ENCODE assay signal across 20 cellular contexts in the genomic region with DNA sequence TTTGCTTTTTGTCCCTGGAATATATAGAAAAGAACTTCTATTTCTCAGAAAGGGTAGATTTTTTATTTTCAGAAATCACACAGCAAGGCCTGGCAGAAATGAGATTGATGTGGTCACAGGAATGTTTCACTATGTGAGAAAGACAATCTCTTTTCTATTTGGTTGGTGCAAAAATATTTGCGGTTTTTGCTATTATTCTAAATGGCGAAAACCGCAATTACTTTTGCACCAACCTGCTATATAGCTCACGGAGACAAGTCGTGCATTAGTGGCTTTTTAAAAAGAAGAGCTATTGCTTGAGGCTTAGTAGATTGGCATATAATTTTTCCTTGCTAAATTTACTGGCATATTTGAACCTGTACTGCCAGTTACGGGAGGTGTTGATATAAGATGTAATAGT.
DNase-seq lines count a peak whose midpoint lies in the region; ATAC-seq and TF ChIP-seq lines count a peak whose summit lies in the region.
"Had no signal": no experiment of that assay in that cellular context is flagged by ENCODE, and none has a peak within 500 bp of the region (broad histone marks: within the 10 kb centered on the region; RNA-seq: fewer than 3 reads in every experiment).

No MANE protein-coding gene starts in this region.

- no peaks in the 10 kb centered on the region for H3K4me1 ChIP-seq in neural progenitor cell
- H3K4me1 ChIP-seq: A549, right atrium auricular region had no signal

- H3K9me3 Mint-ChIP-seq in activated CD4-positive, alpha-beta T cell treated with anti-CD3 and anti-CD28 coated beads for 36 hours (ENCODE audit: low read depth): no peaks in the 10 kb centered on the region
- H3K9me3 Mint-ChIP-seq in CD4-positive, alpha-beta T cell: no peaks in the 10 kb centered on the region
- H3K9me3 Mint-ChIP-seq in central memory CD8-positive, alpha-beta T cell: no peaks in the 10 kb centered on the region
- H3K9me3 Mint-ChIP-seq in neural progenitor cell: no peaks in the 10 kb centered on the region
- H3K9me3 Mint-ChIP-seq: HFFc6 had no signal

- intact Hi-C loops in activated CD4-positive, alpha-beta T cell treated with anti-CD3 and anti-CD28 coated beads for 36 hours (cut with DNase I, micrococcal nuclease): loop anchor here in 1 of 2 experiments (10.0 kb wide), 1 partner anchor 1132 kb away; the partner anchor contains the start of gene TAF9B
- intact Hi-C loops in CD4-positive, alpha-beta T cell (cut with DNase I, micrococcal nuclease): loop anchor here in 1 of 2 experiments (5.0 to 10.0 kb wide), 3 partner anchors 98 to 184 kb away; partner anchors contain the start of gene ITM2A

- H3K9ac ChIP-seq in neural progenitor cell: no peak overlapping the region
- H3K9ac ChIP-seq: BLaER1 had no signal

- H3K27ac Mint-ChIP-seq in activated CD4-positive, alpha-beta T cell treated with anti-CD3 and anti-CD28 coated beads for 36 hours: peak overlapping the region; percentile 55
- H3K27ac Mint-ChIP-seq in CD4-positive, alpha-beta T cell: peak overlapping the region; percentile 87
- H3K27ac Mint-ChIP-seq in T-helper 17 cell (peak overlapping the region; percentile 87), neural progenitor cell (no peak overlapping the region)
- H3K27ac Mint-ChIP-seq in central memory CD8-positive, alpha-beta T cell (ENCODE audit: low read depth): peak overlapping the region; percentile 80
- H3K27ac Mint-ChIP-seq: HFFc6 had no signal

- H3K4me3 ChIP-seq in neural progenitor cell: no peak overlapping the region
- H3K4me3 ChIP-seq: A549, BLaER1, lung, right atrium auricular region had no signal

- H3K36me3 Mint-ChIP-seq in activated CD4-positive, alpha-beta T cell treated with anti-CD3 and anti-CD28 coated beads for 36 hours (ENCODE audit: low read depth): no peaks in the 10 kb centered on the region
- no peaks in the 10 kb centered on the region for H3K36me3 Mint-ChIP-seq in CD4-positive, alpha-beta T cell (ENCODE audit: low read depth)
- H3K36me3 Mint-ChIP-seq in T-helper 17 cell (ENCODE audit: low read depth) (no peaks in the 10 kb centered on the region), neural progenitor cell (no peaks in the 10 kb centered on the region)
- H3K36me3 Mint-ChIP-seq in central memory CD8-positive, alpha-beta T cell (ENCODE audit: insufficient read depth): peaks cover 2% of the 10 kb centered on the region

- no peaks in the 10 kb centered on the region for H3K27me3 Mint-ChIP-seq in activated CD4-positive, alpha-beta T cell treated with anti-CD3 and anti-CD28 coated beads for 36 hours
- H3K27me3 Mint-ChIP-seq in CD4-positive, alpha-beta T cell: no peaks in the 10 kb centered on the region
- no peaks in the 10 kb centered on the region for H3K27me3 Mint-ChIP-seq in T-helper 17 cell
- no peaks in the 10 kb centered on the region for H3K27me3 Mint-ChIP-seq in central memory CD8-positive, alpha-beta T cell
- peaks cover 2% of the 10 kb centered on the region for H3K27me3 Mint-ChIP-seq in neural progenitor cell (ENCODE audit: insufficient read depth, low read depth)

- no peaks in the 10 kb centered on the region for H3K27me3 ChIP-seq in CD4-positive, alpha-beta T cell (ENCODE audit: control insufficient read depth, insufficient read depth, low read length)
- H3K27me3 ChIP-seq in neural progenitor cell: no peaks in the 10 kb centered on the region
- H3K27me3 ChIP-seq: right atrium auricular region had no signal

- CTCF ChIA-PET in activated CD4-positive, alpha-beta T cell treated with anti-CD3 and anti-CD28 coated beads for 36 hours (lab: Charles Lee): interaction anchor here (1.8 kb wide), 1 partner anchor 115 kb away, joined by 5 read pairs; no protein-coding TSS in a partner anchor
- CTCF ChIA-PET in CD4-positive, alpha-beta T cell (lab: Charles Lee): interaction anchor here (1.5 kb wide), 1 partner anchor 8 kb away, joined by 4 read pairs; no protein-coding TSS in a partner anchor

- DNase-seq in activated CD4-positive, alpha-beta T cell treated with anti-CD3 and anti-CD28 coated beads for 36 hours: no peak
- DNase-seq in activated CD4-positive, alpha-beta T cell treated with anti-CD3 and anti-CD28 coated beads for 1 hour: no peak
- DNase-seq in CD4-positive, alpha-beta T cell: no peak
- DNase-seq in T-helper 17 cell: no peak
- no peak for DNase-seq in central memory CD8-positive, alpha-beta T cell (ENCODE audit: low spot score in 2 of 2)
- no peak for DNase-seq in NCI-H2107 (lab: John Stamatoyannopoulos, UW)
- DNase-seq in neural progenitor cell (ENCODE audit: low spot score): no peak
- DNase-seq: activated effector memory CD4-positive, alpha-beta T cell treated with Interleukin-2 at 50 U/mL for 16 hours; aorta; HFFc6; kidney; NCI-H1436 treated with DMSO at 0.1 percent for 48 hours; NCI-H526 treated with DMSO at 0.1 percent for 48 hours; Right ventricle myocardium superior; stimulated activated CD4-positive, alpha-beta T cell treated with anti-CD3 and anti-CD28 coated beads, Interleukin-12 subunit alpha, Interleukin-12 subunit beta, amount 100 ng/mL, for 4 hours had no signal

- no peak for TF ChIP-seq CTCF in CD4-positive, alpha-beta T cell (IDR thresholded peaks at IDR 0.05)
- no peak for TF ChIP-seq CTCF in neural progenitor cell (IDR thresholded peaks at IDR 0.05)

- POLR2A ChIA-PET in activated CD4-positive, alpha-beta T cell treated with anti-CD3 and anti-CD28 coated beads for 36 hours (lab: Charles Lee): no interaction called here
- POLR2A ChIA-PET in CD4-positive, alpha-beta T cell (lab: Charles Lee): interaction anchor here (0.9 to 3.8 kb wide), 6 partner anchors 8 to 158 kb away, joined by 3 to 10 read pairs (median 6); no protein-coding TSS in a partner anchor

- no peak overlapping the region for H3K4me2 ChIP-seq in neural progenitor cell
- H3K4me2 ChIP-seq: A549, BLaER1 had no signal

- no peaks in the 10 kb centered on the region for H3F3A ChIP-seq in neural progenitor cell (ENCODE audit: low read depth)

- H4K20me1 ChIP-seq in neural progenitor cell (ENCODE audit: low read depth): no peaks in the 10 kb centered on the region
- H4K20me1 ChIP-seq: BLaER1 had no signal

- H3K4me1 Mint-ChIP-seq in activated CD4-positive, alpha-beta T cell treated with anti-CD3 and anti-CD28 coated beads for 36 hours: peaks cover 58% of the 10 kb centered on the region
- H3K4me1 Mint-ChIP-seq in CD4-positive, alpha-beta T cell (ENCODE audit: low read depth): peaks cover 74% of the 10 kb centered on the region
- H3K4me1 Mint-ChIP-seq in T-helper 17 cell (peaks cover 32% of the 10 kb centered on the region), neural progenitor cell (no peaks in the 10 kb centered on the region)
- peaks cover 39% of the 10 kb centered on the region for H3K4me1 Mint-ChIP-seq in central memory CD8-positive, alpha-beta T cell

- H3K4me3 Mint-ChIP-seq in activated CD4-positive, alpha-beta T cell treated with anti-CD3 and anti-CD28 coated beads for 36 hours: peak overlapping the region; percentile 37
- H3K4me3 Mint-ChIP-seq in CD4-positive, alpha-beta T cell: peak overlapping the region; percentile 30
- H3K4me3 Mint-ChIP-seq in T-helper 17 cell (peak overlapping the region; percentile 81), neural progenitor cell (no peak overlapping the region)
- peak overlapping the region; percentile 61 for H3K4me3 Mint-ChIP-seq in central memory CD8-positive, alpha-beta T cell
- H3K4me3 Mint-ChIP-seq: HFFc6 had no signal

- ATAC-seq in activated CD4-positive, alpha-beta T cell treated with anti-CD3 and anti-CD28 coated beads for 36 hours: no peak
- no peak for ATAC-seq in CD4-positive, alpha-beta T cell (ENCODE audit: poor library complexity)
- ATAC-seq in T-helper 17 cell: no peak
- ATAC-seq in central memory CD8-positive, alpha-beta T cell (replicated peaks; ENCODE audit: extremely low read depth, poor library complexity, severe bottlenecking): no peak
- no peak for ATAC-seq in HG03159 (IDR thresholded peaks at IDR 0.05; ENCODE audit: unreplicated experiment)
- ATAC-seq: A549 had no signal

- no peaks in the 10 kb centered on the region for H3K79me2 ChIP-seq in neural progenitor cell (ENCODE audit: low read depth)

- H3K9me3 ChIP-seq in CD4-positive, alpha-beta T cell (ENCODE audit: control insufficient read depth, low read length): no peaks in the 10 kb centered on the region
- no peaks in the 10 kb centered on the region for H3K9me3 ChIP-seq in T-helper 17 cell (ENCODE audit: control insufficient read depth, low read length, poor library complexity, severe bottlenecking)
- H3K9me3 ChIP-seq in neural progenitor cell (ENCODE audit: low read depth): no peaks in the 10 kb centered on the region
- H3K9me3 ChIP-seq: A549, right atrium auricular region had no signal

- H3K36me3 ChIP-seq in neural progenitor cell: no peaks in the 10 kb centered on the region
- H3K36me3 ChIP-seq: BLaER1, right atrium auricular region had no signal

- no peak overlapping the region for H3K27ac ChIP-seq in CD4-positive, alpha-beta T cell (ENCODE audit: low read depth, low read length)
- H3K27ac ChIP-seq in neural progenitor cell: no peak overlapping the region
- H3K27ac ChIP-seq: A549, BLaER1, right atrium auricular region had no signal

- H2AFZ ChIP-seq in neural progenitor cell (replicated peaks): no peak overlapping the region
